9 cellular contexts compared by ENCODE assay signal in the genomic region with DNA sequence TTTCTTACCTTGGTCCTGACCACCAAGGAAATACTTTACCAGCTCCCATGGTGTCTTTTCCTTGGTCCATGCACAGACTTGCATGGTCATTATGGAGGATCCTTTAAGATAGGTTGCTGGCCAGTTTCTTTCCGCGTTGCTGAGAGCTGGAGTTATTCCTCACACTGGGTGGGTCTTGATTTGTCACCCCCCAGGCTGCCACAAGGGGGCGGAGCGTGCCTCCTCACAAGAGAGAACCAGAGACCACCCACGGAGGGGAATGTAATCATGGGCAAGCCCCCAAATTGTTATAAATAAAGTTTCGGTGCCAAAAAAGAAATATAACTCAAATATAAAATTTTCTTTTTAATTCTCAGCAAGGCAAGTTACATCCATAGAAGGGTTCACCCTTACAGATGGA. TPM values are rescaled to one million over a fixed set of nuclear protein-coding genes. Genes with fewer than 3 reads are reported as not detected.
DNase-seq lines count a peak whose midpoint lies in the region; ATAC-seq and TF ChIP-seq lines count a peak whose summit lies in the region.
"Had no signal": no experiment of that assay in that cellular context is flagged by ENCODE, and none has a peak within 500 bp of the region (broad histone marks: within the 10 kb centered on the region; RNA-seq: fewer than 3 reads in every experiment).

No MANE protein-coding gene starts in this region.

- POLR2A ChIA-PET in CD4-positive, alpha-beta memory T cell (lab: Charles Lee; ENCODE audit: partially characterized antibody), result no interaction called here

- ATAC-seq in activated T-cell treated with anti-CD3 and anti-CD28 coated beads, Interleukin-2, amount 50 U/mL, for 4 hours, result no peak

- peak in 4 of 5 donors; percentile 12 to 30 (median 18) for DNase-seq in CD4-positive, alpha-beta memory T cell
- DNase-seq in LHCN-M2 (ENCODE audit: low read depth) (peak; percentile 6), neural crest cell (ENCODE audit: low read depth, low spot score) (peak; percentile 45), middle frontal gyrus (ENCODE audit: extremely low spot score, low spot score) (no peak), NCI-H1694 treated with DMSO at 0.1 percent for 48 hours (lab: John Stamatoyannopoulos, UW) (no peak), anterior cingulate cortex (lab: John Stamatoyannopoulos, UW) (no peak), posterior vena cava (ENCODE audit: low spot score) (no peak)
- peak; percentile 32 for DNase-seq in activated T-cell treated with anti-CD3 and anti-CD28 coated beads, Interleukin-2, amount 50 U/mL, for 4 hours

- TF ChIP-seq CTCF in neural crest cell (conservative IDR thresholded peaks at IDR 0.05), result peak; percentile 52

- H3K27me3 ChIP-seq in CD4-positive, alpha-beta memory T cell (ENCODE audit: insufficient read depth, low read length), result no peaks in the 10 kb centered on the region

- no peak overlapping the region for H3K4me3 Mint-ChIP-seq in CD4-positive, alpha-beta memory T cell
- H3K4me3 Mint-ChIP-seq in activated T-cell treated with anti-CD3 and anti-CD28 coated beads, Interleukin-2, amount 50 U/mL, for 4 hours, result no peak overlapping the region
- no peak overlapping the region for H3K4me3 Mint-ChIP-seq in neural crest cell

- H3K27me3 Mint-ChIP-seq in CD4-positive, alpha-beta memory T cell, result peaks cover 0 to 4% of the 10 kb centered on the region in 2 donors
- no peaks in the 10 kb centered on the region for H3K27me3 Mint-ChIP-seq in activated T-cell treated with anti-CD3 and anti-CD28 coated beads, Interleukin-2, amount 50 U/mL, for 4 hours (ENCODE audit: low read depth)
- no peaks in the 10 kb centered on the region for H3K27me3 Mint-ChIP-seq in neural crest cell (ENCODE audit: low read depth)

- no peaks in the 10 kb centered on the region for H3K36me3 ChIP-seq in CD4-positive, alpha-beta memory T cell (ENCODE audit: insufficient read depth, low read length)

- no peaks in the 10 kb centered on the region for H3K9me3 Mint-ChIP-seq in CD4-positive, alpha-beta memory T cell
- H3K9me3 Mint-ChIP-seq in activated T-cell treated with anti-CD3 and anti-CD28 coated beads, Interleukin-2, amount 50 U/mL, for 4 hours, result no peaks in the 10 kb centered on the region
- peaks cover 7% of the 10 kb centered on the region for H3K9me3 Mint-ChIP-seq in neural crest cell

- intact Hi-C loops in CD4-positive, alpha-beta memory T cell (cut with micrococcal nuclease), result loop anchor here (1.0 kb wide), 2 partner anchors 289 to 417 kb away; no protein-coding TSS in a partner anchor
- intact Hi-C loops in posterior vena cava (cut with DNase I), result no loop called here

- no peak overlapping the region for H3K4me3 ChIP-seq in CD4-positive, alpha-beta memory T cell (ENCODE audit: low read length in 2 of 2)
- H3K4me3 ChIP-seq: lung had no signal

- no peaks in the 10 kb centered on the region for H3K4me1 ChIP-seq in CD4-positive, alpha-beta memory T cell (ENCODE audit: insufficient read depth, low read length)

- peak overlapping the region in 1 of 7 donors; percentile 35 for H3K27ac Mint-ChIP-seq in CD4-positive, alpha-beta memory T cell
- H3K27ac Mint-ChIP-seq in neural crest cell (ENCODE audit: unreplicated experiment), result no peak overlapping the region

- no peak overlapping the region for H3K27ac ChIP-seq in CD4-positive, alpha-beta memory T cell (ENCODE audit: low read depth, low read length)

- H3K9me3 ChIP-seq in CD4-positive, alpha-beta memory T cell (ENCODE audit: control insufficient read depth in 1 of 2, low read length in 2 of 2), result no peaks in the 10 kb centered on the region

- H3K36me3 Mint-ChIP-seq in CD4-positive, alpha-beta memory T cell, result no peaks in the 10 kb centered on the region
- H3K36me3 Mint-ChIP-seq in activated T-cell treated with anti-CD3 and anti-CD28 coated beads, Interleukin-2, amount 50 U/mL, for 4 hours (ENCODE audit: insufficient read depth), result no peaks in the 10 kb centered on the region
- H3K36me3 Mint-ChIP-seq in neural crest cell (ENCODE audit: low read depth), result peaks cover 3% of the 10 kb centered on the region

- CTCF ChIA-PET in CD4-positive, alpha-beta memory T cell (lab: Charles Lee; ENCODE audit: partially characterized antibody), result interaction anchor here (0.9 to 4.7 kb wide), 4 partner anchors 31 to 289 kb away, joined by 3 to 27 read pairs (median 3); no protein-coding TSS in a partner anchor

- H3K4me1 Mint-ChIP-seq in CD4-positive, alpha-beta memory T cell, result no peaks in the 10 kb centered on the region
- no peaks in the 10 kb centered on the region for H3K4me1 Mint-ChIP-seq in activated T-cell treated with anti-CD3 and anti-CD28 coated beads, Interleukin-2, amount 50 U/mL, for 4 hours (ENCODE audit: low read depth)
- H3K4me1 Mint-ChIP-seq in neural crest cell, result no peaks in the 10 kb centered on the region

RNA-seq across cellular contexts. Expression of a gene that starts 10.5 kb away (rescaled TPM):
- 10 to 100 TPM; 15.0 to 15.2 TPM for total RNA-seq in CD4-positive, alpha-beta memory T cell
- polyA plus RNA-seq in CD4-positive, alpha-beta memory T cell, result 1 to 10 TPM; 3.1 to 9.9 TPM
- total RNA-seq in LHCN-M2 (2014; rRNA removed) (14.1 and 16.1 TPM in 2 replicates), neural crest cell (93.8 and 94.0 TPM in 2 replicates), posterior vena cava (10 to 100 TPM in 1 of 2 donors, 1 to 10 TPM in 1; 10.0 to 11.7 TPM)
- polyA plus RNA-seq in LHCN-M2 (2012), result 4.6 TPM
- total RNA-seq in activated T-cell treated with anti-CD3 and anti-CD28 coated beads, Interleukin-2, amount 50 U/mL, for 4 hours, result 10 to 100 TPM; 13.6 to 15.3 (median 14.1) TPM

Comparison
In these comparisons a context has a peak if more than half of its experiments do, and no peak if none do; other contexts are left out.
1. DNase-seq: peak in CD4-positive, alpha-beta memory T cell (4 of 5), LHCN-M2 (single experiment), activated T-cell treated with anti-CD3 and anti-CD28 coated beads, Interleukin-2, amount 50 U/mL, for 4 hours (single experiment) and neural crest cell (single experiment); none in middle frontal gyrus (single experiment), NCI-H1694 treated with DMSO at 0.1 percent for 48 hours (single experiment), anterior cingulate cortex (0 of 58) and posterior vena cava (single experiment).